Comparison of ENCODE assay signal across 1 cellular context in genomic region chr1:28770601-28771165, GRCh38.
TF ChIP-seq lines count a peak whose summit lies in the region.

No MANE protein-coding gene starts in this region.

TF ChIP-seq in K562, 482 proteins besides CTCF, POLR2A, EP300 and RAD21 (continued from another document and continues in another):
- TF ChIP-seq ZBTB12 (CRISPR knock-in tag; IDR thresholded peaks at IDR 0.05) (no peak), ILF3 (IDR thresholded peaks at IDR 0.05; ENCODE audit: borderline replicate concordance) (no peak), ZBTB34 (CRISPR knock-in tag; IDR thresholded peaks at IDR 0.05) (no peak), OTX1 (CRISPR knock-in tag; IDR thresholded peaks at IDR 0.05) (peak; percentile 81; the same call in 1 of the 2 replicates), SOX6 (IDR thresholded peaks at IDR 0.05) (no peak), PRPF4 (IDR thresholded peaks at IDR 0.05; ENCODE audit: insufficient read depth, low read depth, low read length, poor library complexity, severe bottlenecking) (no peak), ZNF280B (CRISPR knock-in tag; IDR thresholded peaks at IDR 0.05) (no peak), ATF1 (CRISPR knock-in tag; IDR thresholded peaks at IDR 0.05) (no peak), ATF1 (tag; IDR thresholded peaks at IDR 0.05) (no peak), SREBF1 (IDR thresholded peaks at IDR 0.05; ENCODE audit: borderline replicate concordance, low read depth, low read length) (no peak), HNRNPH1 (optimal IDR thresholded peaks at IDR 0.05; ENCODE audit: low read depth, low read length) (no peak), GTF3C2 (IDR thresholded peaks at IDR 0.05; ENCODE audit: borderline replicate concordance, extremely low read depth, insufficient read length) (no peak), ZNF217 (CRISPR knock-in tag; IDR thresholded peaks at IDR 0.05) (no peak), ZNF174 (CRISPR knock-in tag; IDR thresholded peaks at IDR 0.05) (no peak), ARID2 (IDR thresholded peaks at IDR 0.05) (no peak), CGGBP1 (CRISPR knock-in tag; IDR thresholded peaks at IDR 0.05) (no peak), PHF20 (IDR thresholded peaks at IDR 0.05; ENCODE audit: partially characterized antibody) (no peak), ZNF668 (CRISPR knock-in tag; IDR thresholded peaks at IDR 0.05) (no peak), STAT5A (IDR thresholded peaks at IDR 0.05; ENCODE audit: borderline replicate concordance, low read length) (no peak), CEBPZ (IDR thresholded peaks at IDR 0.05; ENCODE audit: borderline replicate concordance, low read depth, low read length) (no peak), ZNF512 (tag; IDR thresholded peaks at IDR 0.05) (peak; percentile 70), ZZZ3 (IDR thresholded peaks at IDR 0.05) (no peak), GTF2E2 (tag; IDR thresholded peaks at IDR 0.05) (no peak), HBP1 (CRISPR knock-in tag; IDR thresholded peaks at IDR 0.05) (peak; percentile 53; the same call in 1 of the 2 replicates), STAT6 (CRISPR knock-in tag; IDR thresholded peaks at IDR 0.05) (no peak), KDM5B (IDR thresholded peaks at IDR 0.05; ENCODE audit: insufficient replicate concordance, low read depth, low read length) (no peak), ZBTB2 (IDR thresholded peaks at IDR 0.05) (no peak), ZNF780A (CRISPR knock-in tag; IDR thresholded peaks at IDR 0.05) (no peak), E2F1 (CRISPR knock-in tag; IDR thresholded peaks at IDR 0.05) (no peak), ELF4 (CRISPR knock-in tag; IDR thresholded peaks at IDR 0.05) (peak; percentile 25; the same call in 1 of the 2 replicates), ZNF717 (CRISPR knock-in tag; IDR thresholded peaks at IDR 0.05) (no peak), PCBP2 (IDR thresholded peaks at IDR 0.05; ENCODE audit: low read depth, low read length, poor library complexity, severe bottlenecking) (peak; percentile 63)
